In the genomic region with DNA sequence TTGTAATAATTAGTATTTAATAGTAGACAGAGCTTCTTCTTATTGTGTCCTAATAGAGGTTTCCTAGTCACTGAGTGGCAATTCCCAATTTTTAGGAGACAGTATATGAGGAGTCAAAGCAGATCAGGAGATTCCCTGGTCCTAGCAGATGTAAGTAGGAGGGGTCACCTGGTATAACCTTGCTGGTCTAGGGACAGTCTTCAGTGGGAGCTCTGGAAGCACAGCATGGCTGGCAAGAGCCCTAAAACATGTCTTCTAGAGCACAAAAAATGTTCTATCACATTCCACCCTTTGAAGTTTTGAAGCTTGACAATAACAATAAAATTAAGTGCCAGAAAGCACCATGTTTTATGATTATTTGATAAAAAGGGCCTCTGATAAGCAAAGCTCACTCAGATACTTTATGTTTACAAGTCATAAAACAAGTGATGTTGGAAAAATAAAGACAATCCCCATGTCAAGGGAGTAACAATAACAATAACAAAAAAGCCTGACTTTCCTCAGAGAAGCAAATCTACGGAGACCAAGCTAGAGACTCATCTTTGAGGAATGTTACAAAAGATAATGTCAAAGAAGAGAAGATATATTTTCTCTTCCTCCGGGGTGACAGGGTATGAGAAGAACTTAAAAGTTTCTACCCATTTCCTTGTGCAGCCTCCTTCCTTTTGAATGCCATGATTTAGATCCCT, we compare ENCODE assay signal across 12 cellular contexts.
A peak's percentile ranks its signal among the peaks of the same experiment; 100 is the strongest.
DNase-seq lines count a peak whose midpoint lies in the region; ATAC-seq and TF ChIP-seq lines count a peak whose summit lies in the region.
"Had no signal": no experiment of that assay in that cellular context is flagged by ENCODE, and none has a peak within 500 bp of the region (broad histone marks: within the 10 kb centered on the region; RNA-seq: fewer than 3 reads in every experiment).

No MANE protein-coding gene starts in this region.

- DNase-seq in right atrium auricular region (ENCODE audit: low spot score) (no peak), Right ventricle myocardium superior (no peak), amniotic epithelial cell (ENCODE audit: low read depth) (peak; percentile 91), lung (ENCODE audit: low spot score) (no peak), uterus (no peak), T-helper 9 cell (no peak)
- DNase-seq in activated T-cell treated with anti-CD3 and anti-CD28 coated beads, Interleukin-2, amount 50 U/mL, for 48 hours: no peak
- DNase-seq: activated CD4-positive, alpha-beta T cell treated with anti-CD3 and anti-CD28 coated beads for 36 hours; RPMI8226; stimulated activated CD4-positive, alpha-beta T cell treated with anti-CD3 and anti-CD28 coated beads, Interleukin-15, amount 100 ng/mL, for 24 hours; stimulated activated naive B cell treated with anti-CD40 and anti-IgM and Interleukin-4, amounts not matched to agents 10 μg/mL and 1 μg/mL and 100 μg/mL, for 72 hours had no signal

- H3K4me3 ChIP-seq in right atrium auricular region (no peak overlapping the region), lung (no peak overlapping the region), uterus (no peak overlapping the region)

- H3K27ac ChIP-seq in right atrium auricular region: peak overlapping the region; percentile 7 to 61
- peak overlapping the region; percentile 70 to 79 for H3K27ac ChIP-seq in lung (ENCODE audit: low read depth in 1 of 2, low read length in 1 of 2)
- peak overlapping the region; percentile 22 to 42 for H3K27ac ChIP-seq in uterus

- TF ChIP-seq CTCF in right atrium auricular region (IDR thresholded peaks at IDR 0.05) (no peak), lung (IDR thresholded peaks at IDR 0.05; ENCODE audit: control extremely low read depth, extremely low read depth) (no peak), uterus (IDR thresholded peaks at IDR 0.05) (no peak)

- H3K27me3 ChIP-seq in right atrium auricular region: no peaks in the 10 kb centered on the region
- H3K27me3 ChIP-seq in lung (ENCODE audit: control insufficient read depth, insufficient read depth): no peaks in the 10 kb centered on the region
- H3K27me3 ChIP-seq in uterus: no peaks in the 10 kb centered on the region

- H3K4me1 ChIP-seq in right atrium auricular region (peaks cover 0 to 14% of the 10 kb centered on the region in 2 donors), lung (ENCODE audit: control insufficient read depth in 2 of 2, insufficient read depth in 2 of 2, low read length in 2 of 2) (peaks cover 2 to 4% of the 10 kb centered on the region in 2 donors), uterus (no peaks in the 10 kb centered on the region)

- no peak for ATAC-seq in Right ventricle myocardium superior (ENCODE audit: poor library complexity)
- ATAC-seq in lung (ENCODE audit: insufficient read depth, low FRiP score): no peak
- no peak for ATAC-seq in GM19351 (IDR thresholded peaks at IDR 0.05; ENCODE audit: unreplicated experiment)

- H3K9me3 ChIP-seq in right atrium auricular region: no peaks in the 10 kb centered on the region
- no peaks in the 10 kb centered on the region for H3K9me3 ChIP-seq in lung (ENCODE audit: control insufficient read depth in 2 of 2, insufficient read depth in 1 of 2, low read length in 1 of 2)
- H3K9me3 ChIP-seq in uterus: no peaks in the 10 kb centered on the region

- intact Hi-C loops in Right ventricle myocardium superior (cut with DNase I) (no loop called here), uterus (cut with DNase I; ENCODE audit: low total_unique reads) (no loop called here)

- H3K36me3 ChIP-seq in right atrium auricular region: no peaks in the 10 kb centered on the region
- H3K36me3 ChIP-seq in lung (ENCODE audit: control insufficient read depth in 2 of 2, insufficient read depth in 2 of 2, low read length in 2 of 2): no peaks in the 10 kb centered on the region
- no peaks in the 10 kb centered on the region for H3K36me3 ChIP-seq in uterus

- TF ChIP-seq POLR2A in uterus (IDR thresholded peaks at IDR 0.05): no peak

- WGBS in lung, 2 donors: 38 to 50% methylated on average over 2 of the region's 2 CpGs
